In genomic region chr17:19327039-19327776, GRCh38 we compare ENCODE assay signal across 1 cellular context.
TF ChIP-seq lines count a peak whose summit lies in the region.

No MANE protein-coding gene starts in this region.

TF ChIP-seq in HCT116, 20 proteins besides CTCF, POLR2A, EP300 and RAD21 (continued from another document):
- TF ChIP-seq REST (IDR thresholded peaks at IDR 0.05; ENCODE audit: low read depth) (no peak), ELF1 (IDR thresholded peaks at IDR 0.05; ENCODE audit: borderline replicate concordance, low read depth) (no peak), TCF7L2 (IDR thresholded peaks at IDR 0.05; ENCODE audit: borderline replicate concordance, extremely low read depth, insufficient read depth, insufficient read length) (no peak), SP1 (IDR thresholded peaks at IDR 0.05; ENCODE audit: low read depth) (peak; percentile 51), POLR2AphosphoS5 (IDR thresholded peaks at IDR 0.05; ENCODE audit: low read depth, low read length) (no peak), FOSL1 (IDR thresholded peaks at IDR 0.05; ENCODE audit: low read depth) (peak; percentile 59; the same call in 1 of the 2 replicates), EZH2phosphoT487 (IDR thresholded peaks at IDR 0.05; ENCODE audit: borderline replicate concordance) (no peak), SIN3A (IDR thresholded peaks at IDR 0.05; ENCODE audit: low read depth) (no peak), EZH2 (IDR thresholded peaks at IDR 0.05) (no peak), CEBPB (IDR thresholded peaks at IDR 0.05; ENCODE audit: low read depth) (peak; percentile 39; the same call in 1 of the 2 replicates), ZFX (IDR thresholded peaks at IDR 0.05) (no peak), CBX3 (IDR thresholded peaks at IDR 0.05; ENCODE audit: low read depth) (peak; percentile 61; the same call in 1 of the 2 replicates), YY1 (IDR thresholded peaks at IDR 0.05; ENCODE audit: extremely low read depth, insufficient replicate concordance, low read depth, low read length) (no peak), EGR1 (IDR thresholded peaks at IDR 0.05; ENCODE audit: low read depth) (no peak), JUND (IDR thresholded peaks at IDR 0.05) (peak; percentile 69), SRF (IDR thresholded peaks at IDR 0.05; ENCODE audit: low read depth) (no peak), ZBTB33 (IDR thresholded peaks at IDR 0.05; ENCODE audit: extremely low read depth, insufficient replicate concordance, low read length) (no peak), MAX (IDR thresholded peaks at IDR 0.05) (peak; percentile 72)
